ENCODE assay signal across 8 cellular contexts in genomic region chr10:94320285-94320914, GRCh38. TPM values are rescaled to one million over a fixed set of nuclear protein-coding genes. Genes with fewer than 3 reads are reported as not detected.
DNase-seq lines count a peak whose midpoint lies in the region; ATAC-seq and TF ChIP-seq lines count a peak whose summit lies in the region.

No MANE protein-coding gene starts in this region.

- DNase-seq in SHP77 treated with DMSO at 0.1 percent for 48 hours (lab: John Stamatoyannopoulos, UW) (peak; percentile 20), ovary (peak; percentile 55 to 78 (median 71)), upper lobe of left lung (peak in 1 of 2 donors; percentile 57), cortex of kidney (lab: John Stamatoyannopoulos, UW) (no peak)
- peak; percentile 10 for DNase-seq in activated effector memory CD4-positive, alpha-beta T cell treated with Interleukin-2 at 50 U/mL for 16 hours

- H3K27me3 ChIP-seq in KMS-11 (ENCODE audit: insufficient read depth, low read depth) (no peaks in the 10 kb centered on the region), gastroesophageal sphincter (no peaks in the 10 kb centered on the region), ovary (no peaks in the 10 kb centered on the region), upper lobe of left lung (no peaks in the 10 kb centered on the region)

- H3K9me3 ChIP-seq in gastroesophageal sphincter (no peaks in the 10 kb centered on the region), ovary (no peaks in the 10 kb centered on the region), upper lobe of left lung (no peaks in the 10 kb centered on the region)

- H3K79me2 ChIP-seq in KMS-11 (ENCODE audit: insufficient read depth, low read depth) = no peaks in the 10 kb centered on the region

- intact Hi-C loops in ovary (cut with DNase I) = loop anchor here in 2 of 4 donors (5.0 to 10.0 kb wide), 2 partner anchors 248 to 406 kb away; no protein-coding TSS in a partner anchor

- no peak overlapping the region for H3K4me2 ChIP-seq in KMS-11

- H3K27ac ChIP-seq in KMS-11 (no peak overlapping the region), gastroesophageal sphincter (no peak overlapping the region), ovary (no peak overlapping the region), upper lobe of left lung (no peak overlapping the region)

- H3K4me3 ChIP-seq in KMS-11 (IDR thresholded peaks at IDR 0.05; ENCODE audit: insufficient read depth, low read depth, low read length) (no peak overlapping the region), gastroesophageal sphincter (no peak overlapping the region), ovary (no peak overlapping the region), upper lobe of left lung (no peak overlapping the region)

- ATAC-seq in gastroesophageal sphincter = no peak
- ATAC-seq in upper lobe of left lung (ENCODE audit: low FRiP score in 2 of 2) = peak in 1 of 2 donors; percentile 51

- no peak overlapping the region for H3K9ac ChIP-seq in KMS-11

- H3K36me3 ChIP-seq in KMS-11 (ENCODE audit: insufficient read depth) (no peaks in the 10 kb centered on the region), gastroesophageal sphincter (peaks cover 0 to 43% of the 10 kb centered on the region in 2 donors), ovary (no peaks in the 10 kb centered on the region), upper lobe of left lung (peaks cover 0 to 42% (median 0%) of the 10 kb centered on the region in 4 donors)

- no peaks in the 10 kb centered on the region for H3K4me1 ChIP-seq in KMS-11 (ENCODE audit: low read depth, poor library complexity, severe bottlenecking)
- peaks cover 8 to 25% (median 12%) of the 10 kb centered on the region in 3 donors for H3K4me1 ChIP-seq in gastroesophageal sphincter
- peaks cover 2% of the 10 kb centered on the region for H3K4me1 ChIP-seq in ovary (ENCODE audit: insufficient read depth)
- H3K4me1 ChIP-seq in upper lobe of left lung = peaks cover 0 to 1% (median 0%) of the 10 kb centered on the region in 4 donors

- no peak for TF ChIP-seq EP300 in gastroesophageal sphincter (IDR thresholded peaks at IDR 0.05)
- TF ChIP-seq EP300 in ovary (IDR thresholded peaks at IDR 0.05) = no peak
- TF ChIP-seq EP300 in upper lobe of left lung (IDR thresholded peaks at IDR 0.05) = no peak

- H4K20me1 ChIP-seq in KMS-11 (ENCODE audit: insufficient read depth) = no peaks in the 10 kb centered on the region

- no peak overlapping the region for H2AFZ ChIP-seq in KMS-11 (ENCODE audit: low read depth)

- peak; percentile 66 for TF ChIP-seq CTCF in GM12874 (IDR thresholded peaks at IDR 0.05; ENCODE audit: insufficient read depth, low read depth, low read length)
- peak; percentile 92 for TF ChIP-seq CTCF in KMS-11 (conservative IDR thresholded peaks at IDR 0.05; ENCODE audit: low read depth, low read length)
- peak; percentile 83 to 90 (median 84) for TF ChIP-seq CTCF in gastroesophageal sphincter (IDR thresholded peaks at IDR 0.05)
- peak; percentile 64 to 78 (median 78) for TF ChIP-seq CTCF in ovary (IDR thresholded peaks at IDR 0.05)
- peak in 5 of 6 experiments; percentile 61 to 75 (median 68) for TF ChIP-seq CTCF in upper lobe of left lung (IDR thresholded peaks at IDR 0.05)

- TF ChIP-seq POLR2A in gastroesophageal sphincter (IDR thresholded peaks at IDR 0.05) (no peak), ovary (IDR thresholded peaks at IDR 0.05) (no peak), upper lobe of left lung (IDR thresholded peaks at IDR 0.05) (no peak)

- 8 to 19% methylated on average over 2 of the region's 2 CpGs for WGBS in gastroesophageal sphincter (ENCODE audit: low coverage in 1 of 2), 2 donors
- WGBS in ovary, 3 donors = 11 to 25% (median 18%) methylated on average over 2 of the region's 2 CpGs
- 25% methylated on average over 2 of the region's 2 CpGs for WGBS in upper lobe of left lung, 2 donors

RNA-seq across cellular contexts. Expression of gene NOC3L, which starts 42.3 kb away (rescaled TPM):
- total RNA-seq in gastroesophageal sphincter = 10 to 100 TPM; 19.4 to 31.0 (median 24.5) TPM
- 10 to 100 TPM; 12.8 to 29.2 (median 17.3) TPM for total RNA-seq in ovary
- polyA plus RNA-seq in ovary = 10 to 100 TPM in 1 of 2 donors, 1 to 10 TPM in 1; 4.3 to 12.0 TPM
- total RNA-seq in upper lobe of left lung = 10 to 100 TPM in 5 of 6 donors, 1 to 10 TPM in 1; 5.4 to 20.5 (median 15.7) TPM
